In genomic region chr16:27699540-27699939, GRCh38 we compare ENCODE assay signal across 23 cellular contexts.
"Had no signal": no experiment of that assay in that cellular context is flagged by ENCODE, and none has a peak within 500 bp of the region (broad histone marks: within the 10 kb centered on the region; RNA-seq: fewer than 3 reads in every experiment).

No MANE protein-coding gene starts in this region.

- H3K27ac Mint-ChIP-seq: activated CD4-positive, alpha-beta T cell treated with anti-CD3 and anti-CD28 coated beads for 36 hours; activated CD8-positive, alpha-beta memory T cell treated with anti-CD3 and anti-CD28 coated beads, Interleukin-2, amount 10 ng/mL, durations not matched to agents 7 days and 5 days; activated CD8-positive, alpha-beta T cell treated with anti-CD3 and anti-CD28 coated beads, Interleukin-2, amount 10 ng/mL, durations not matched to agents 7 days and 5 days; activated naive CD8-positive, alpha-beta T cell; memory B cell; WTC11 had no signal

- DNase-seq: activated CD4-positive, alpha-beta T cell treated with anti-CD3 and anti-CD28 coated beads for 36 hours; activated CD8-positive, alpha-beta memory T cell treated with anti-CD3 and anti-CD28 coated beads, Interleukin-2, amount 10 ng/mL, durations not matched to agents 7 days and 5 days; activated CD8-positive, alpha-beta T cell treated with anti-CD3 and anti-CD28 coated beads, Interleukin-2, amount 10 ng/mL, durations not matched to agents 7 days and 5 days; activated effector memory CD4-positive, alpha-beta T cell treated with Interleukin-2 at 50 U/mL for 16 hours; activated naive CD4-positive, alpha-beta T cell treated with Interleukin-2 at 50 U/mL for 16 hours; activated T-cell treated with anti-CD3 and anti-CD28 coated beads for 4 hours; anterior cingulate cortex; cerebellar nuclear complex; effector memory CD8-positive, alpha-beta T cell; foreskin keratinocyte; heart left ventricle; hypothalamus; kidney glomerular epithelial cell; naive thymus-derived CD8-positive, alpha-beta T cell; occipital lobe; stimulated activated naive CD4-positive, alpha-beta T cell; T-helper 2 cell; transverse colon had no signal

- H3K4me3 Mint-ChIP-seq: activated CD4-positive, alpha-beta T cell treated with anti-CD3 and anti-CD28 coated beads for 36 hours; activated CD8-positive, alpha-beta memory T cell treated with anti-CD3 and anti-CD28 coated beads, Interleukin-2, amount 10 ng/mL, durations not matched to agents 7 days and 5 days; activated CD8-positive, alpha-beta T cell treated with anti-CD3 and anti-CD28 coated beads, Interleukin-2, amount 10 ng/mL, durations not matched to agents 7 days and 5 days; activated naive CD8-positive, alpha-beta T cell; effector memory CD8-positive, alpha-beta T cell; memory B cell; naive thymus-derived CD8-positive, alpha-beta T cell; neural crest cell; WTC11 had no signal

- ATAC-seq: activated CD4-positive, alpha-beta T cell treated with anti-CD3 and anti-CD28 coated beads for 36 hours; activated CD8-positive, alpha-beta memory T cell treated with anti-CD3 and anti-CD28 coated beads, Interleukin-2, amount 10 ng/mL, durations not matched to agents 7 days and 5 days; activated CD8-positive, alpha-beta T cell treated with anti-CD3 and anti-CD28 coated beads, Interleukin-2, amount 10 ng/mL, durations not matched to agents 7 days and 5 days; effector memory CD8-positive, alpha-beta T cell; foreskin keratinocyte; left lobe of liver; naive thymus-derived CD8-positive, alpha-beta T cell; WTC11 had no signal

- H3K27me3 Mint-ChIP-seq: activated CD4-positive, alpha-beta T cell treated with anti-CD3 and anti-CD28 coated beads for 36 hours; activated CD8-positive, alpha-beta memory T cell treated with anti-CD3 and anti-CD28 coated beads, Interleukin-2, amount 10 ng/mL, durations not matched to agents 7 days and 5 days; activated naive CD8-positive, alpha-beta T cell; effector memory CD8-positive, alpha-beta T cell; memory B cell; naive thymus-derived CD8-positive, alpha-beta T cell had no signal

- H3K36me3 Mint-ChIP-seq: activated CD8-positive, alpha-beta memory T cell treated with anti-CD3 and anti-CD28 coated beads, Interleukin-2, amount 10 ng/mL, durations not matched to agents 7 days and 5 days had no signal

- H3K4me1 Mint-ChIP-seq: activated CD4-positive, alpha-beta T cell treated with anti-CD3 and anti-CD28 coated beads for 36 hours; activated CD8-positive, alpha-beta memory T cell treated with anti-CD3 and anti-CD28 coated beads, Interleukin-2, amount 10 ng/mL, durations not matched to agents 7 days and 5 days; memory B cell; naive thymus-derived CD8-positive, alpha-beta T cell had no signal

- H3K9me3 Mint-ChIP-seq: effector memory CD8-positive, alpha-beta T cell; naive thymus-derived CD8-positive, alpha-beta T cell; neural crest cell had no signal
